15 cellular contexts compared by ENCODE assay signal in genomic region chr20:47981242-47981641, GRCh38.
A peak's percentile ranks its signal among the peaks of the same experiment; 100 is the strongest.
DNase-seq lines count a peak whose midpoint lies in the region; ATAC-seq and TF ChIP-seq lines count a peak whose summit lies in the region.
"Had no signal": no experiment of that assay in that cellular context is flagged by ENCODE, and none has a peak within 500 bp of the region (broad histone marks: within the 10 kb centered on the region; RNA-seq: fewer than 3 reads in every experiment).

No MANE protein-coding gene starts in this region.

- no peaks in the 10 kb centered on the region for H3K27me3 ChIP-seq in BE2C
- H3K27me3 ChIP-seq in BLaER1, result no peaks in the 10 kb centered on the region
- H3K27me3 ChIP-seq in RWPE2 (ENCODE audit: insufficient read depth, poor library complexity, severe bottlenecking), result no peaks in the 10 kb centered on the region
- no peaks in the 10 kb centered on the region for H3K27me3 ChIP-seq in right lobe of liver

- H3K4me1 Mint-ChIP-seq in activated CD4-positive, alpha-beta T cell treated with anti-CD3 and anti-CD28 coated beads for 36 hours, result peaks cover 7% of the 10 kb centered on the region

- H3K9me3 Mint-ChIP-seq in activated CD4-positive, alpha-beta T cell treated with anti-CD3 and anti-CD28 coated beads for 36 hours (ENCODE audit: low read depth), result no peaks in the 10 kb centered on the region

- DNase-seq in BE2C, result no peak
- peak; percentile 21 for DNase-seq in RWPE2 (ENCODE audit: low spot score)
- DNase-seq in right lobe of liver, result no peak
- DNase-seq in NCI-H510A treated with DMSO at 0.1 percent for 48 hours (lab: John Stamatoyannopoulos, UW), result no peak
- DNase-seq in activated CD4-positive, alpha-beta T cell treated with anti-CD3 and anti-CD28 coated beads for 36 hours, result no peak
- no peak for DNase-seq in stimulated activated CD4-positive, alpha-beta T cell treated with anti-CD3 and anti-CD28 coated beads, Interleukin-4, amount 100 ng/mL, for 4 hours
- DNase-seq: C1 segment of cervical spinal cord, DMS53, HCEC 1CT, MV-4-11, NCI-H1417 treated with DMSO at 0.1 percent for 48 hours, NCI-H2029 treated with DMSO at 0.1 percent for 48 hours, NCI-H446 treated with DMSO at 0.1 percent for 48 hours, SW 1271 had no signal

- H3K4me3 Mint-ChIP-seq in activated CD4-positive, alpha-beta T cell treated with anti-CD3 and anti-CD28 coated beads for 36 hours, result no peak overlapping the region

- no peaks in the 10 kb centered on the region for H3K9me3 ChIP-seq in BE2C
- H3K9me3 ChIP-seq in BLaER1, result no peaks in the 10 kb centered on the region
- no peaks in the 10 kb centered on the region for H3K9me3 ChIP-seq in RWPE2 (ENCODE audit: severe bottlenecking)
- H3K9me3 ChIP-seq in right lobe of liver, result no peaks in the 10 kb centered on the region

- H3K27ac ChIP-seq in BLaER1 (no peak overlapping the region), RWPE2 (ENCODE audit: poor library complexity, severe bottlenecking) (no peak overlapping the region), right lobe of liver (no peak overlapping the region)

- POLR2A ChIA-PET in activated CD4-positive, alpha-beta T cell treated with anti-CD3 and anti-CD28 coated beads for 36 hours (lab: Charles Lee), result no interaction called here

- intact Hi-C loops in right lobe of liver (cut with DNase I), result no loop called here
- intact Hi-C loops in activated CD4-positive, alpha-beta T cell treated with anti-CD3 and anti-CD28 coated beads for 36 hours (cut with DNase I, micrococcal nuclease), result loop anchor here in 1 of 2 experiments (5.0 kb wide), 1 partner anchor 1336 kb away; no protein-coding TSS in a partner anchor

- TF ChIP-seq CTCF in BE2C (IDR thresholded peaks at IDR 0.05; ENCODE audit: low read depth, low read length) (0 out of 2 replicates have a peak, but pooled peaks have one; percentile 5), RWPE2 (IDR thresholded peaks at IDR 0.05; ENCODE audit: poor library complexity, severe bottlenecking) (no peak), right lobe of liver (IDR thresholded peaks at IDR 0.05) (no peak)

- CTCF ChIA-PET in activated CD4-positive, alpha-beta T cell treated with anti-CD3 and anti-CD28 coated beads for 36 hours (lab: Charles Lee), result interaction anchor here (0.6 kb wide), 1 partner anchor 31 kb away, joined by 3 read pairs; no protein-coding TSS in a partner anchor

- WGBS in right lobe of liver (ENCODE audit: insufficient coverage, low coverage, low lambda C conversion rate, missing lambda C conversion rate), result 36% methylated on average over 4 of the region's 5 CpGs

- no peak overlapping the region for H3K27ac Mint-ChIP-seq in activated CD4-positive, alpha-beta T cell treated with anti-CD3 and anti-CD28 coated beads for 36 hours

- TF ChIP-seq POLR2A in right lobe of liver (IDR thresholded peaks at IDR 0.05), result no peak

- no peak overlapping the region for H3K4me3 ChIP-seq in BE2C (ENCODE audit: low read depth, low read length)
- H3K4me3 ChIP-seq in BLaER1, result no peak overlapping the region
- no peak overlapping the region for H3K4me3 ChIP-seq in RWPE2 (ENCODE audit: severe bottlenecking)
- H3K4me3 ChIP-seq in right lobe of liver, result no peak overlapping the region

- peak overlapping the region; percentile 41 for H3K4me2 ChIP-seq in BLaER1

- no peaks in the 10 kb centered on the region for H3K36me3 Mint-ChIP-seq in activated CD4-positive, alpha-beta T cell treated with anti-CD3 and anti-CD28 coated beads for 36 hours (ENCODE audit: low read depth)

- H4K20me1 ChIP-seq in BLaER1, result no peaks in the 10 kb centered on the region

- H3K36me3 ChIP-seq in BE2C, result no peaks in the 10 kb centered on the region
- H3K36me3 ChIP-seq in BLaER1, result no peaks in the 10 kb centered on the region
- H3K36me3 ChIP-seq in RWPE2 (ENCODE audit: low read depth), result no peaks in the 10 kb centered on the region
- no peaks in the 10 kb centered on the region for H3K36me3 ChIP-seq in right lobe of liver

- ATAC-seq in RWPE2 (ENCODE audit: low read depth) (no peak), right lobe of liver (peak in 3 of 4 donors; percentile 41 to 49 (median 42))
- ATAC-seq in activated CD4-positive, alpha-beta T cell treated with anti-CD3 and anti-CD28 coated beads for 36 hours, result no peak

- H3K27me3 Mint-ChIP-seq in activated CD4-positive, alpha-beta T cell treated with anti-CD3 and anti-CD28 coated beads for 36 hours, result peaks cover 15% of the 10 kb centered on the region

- H3K4me1 ChIP-seq in BE2C (peaks cover 10% of the 10 kb centered on the region), BLaER1 (peaks cover 42% of the 10 kb centered on the region), RWPE2 (ENCODE audit: insufficient read depth, poor library complexity, severe bottlenecking) (peaks cover 9% of the 10 kb centered on the region), right lobe of liver (no peaks in the 10 kb centered on the region)

- H3K9ac ChIP-seq in BLaER1, result no peak overlapping the region

Comparison
In these comparisons a context has a peak if more than half of its experiments do, and no peak if none do; other contexts are left out.
1. ATAC-seq: peak in right lobe of liver (3 of 4); none in RWPE2 (single experiment) and activated CD4-positive, alpha-beta T cell treated with anti-CD3 and anti-CD28 coated beads for 36 hours (single experiment).